8 cellular contexts compared by ENCODE assay signal in the genomic region with DNA sequence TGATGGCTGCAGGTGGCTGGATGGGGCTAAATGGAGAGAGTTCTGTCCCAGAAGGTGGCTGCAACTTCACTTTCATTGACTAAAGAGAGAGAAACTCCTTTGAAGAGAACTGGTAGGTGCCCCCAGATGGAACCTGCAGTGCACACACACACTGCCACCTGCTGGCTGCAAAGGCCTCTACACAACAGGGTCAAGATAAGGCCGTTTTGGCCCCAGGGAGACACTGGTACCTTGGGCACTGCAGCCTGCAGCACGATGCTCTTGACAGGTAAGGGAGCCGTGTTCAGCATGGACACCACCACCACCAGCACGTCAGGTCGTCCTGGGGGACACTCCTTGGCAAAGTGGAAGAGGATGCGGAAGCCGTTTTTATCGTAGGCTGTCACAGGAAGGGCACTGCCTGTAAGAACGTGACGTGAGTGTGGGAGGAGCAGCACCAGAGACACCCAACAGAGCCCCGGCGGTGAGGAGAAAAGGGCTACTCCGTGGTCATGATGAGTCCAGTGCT. TPM values are rescaled to one million over a fixed set of nuclear protein-coding genes. Genes with fewer than 3 reads are reported as not detected.
DNase-seq lines count a peak whose midpoint lies in the region; ATAC-seq and TF ChIP-seq lines count a peak whose summit lies in the region.

No MANE protein-coding gene starts in this region.

- peaks cover 0 to 7% (median 3%) of the 10 kb centered on the region in 4 donors for H3K4me1 ChIP-seq in liver (ENCODE audit: control insufficient read depth in 4 of 4, insufficient read depth in 4 of 4, low read length in 3 of 4)

- peaks cover 21% of the 10 kb centered on the region for H3K36me3 Mint-ChIP-seq in chondrocyte (ENCODE audit: low read depth)

- TF ChIP-seq CTCF in AG09319 (IDR thresholded peaks at IDR 0.05; ENCODE audit: low read depth, low read length) (peak; percentile 86), GM20000 (IDR thresholded peaks at IDR 0.05; ENCODE audit: extremely low read depth, missing control alignments) (peak; percentile 66), chondrocyte (IDR thresholded peaks at IDR 0.05) (peak; percentile 86), liver (IDR thresholded peaks at IDR 0.05; ENCODE audit: low read depth, low read length, missing input control) (peak; percentile 66)

- H3K4me3 Mint-ChIP-seq in chondrocyte (ENCODE audit: unreplicated experiment): no peak overlapping the region

- H3K27me3 ChIP-seq in liver (ENCODE audit: control insufficient read depth in 4 of 4, insufficient read depth in 4 of 4, low read length in 3 of 4): no peaks in the 10 kb centered on the region

- no peak overlapping the region for H3K9ac ChIP-seq in liver (ENCODE audit: low read depth in 1 of 2, low read length in 2 of 2)

- H3K27ac ChIP-seq in liver (ENCODE audit: low read depth in 1 of 2, low read length in 2 of 2): peak overlapping the region in 1 of 2 donors; percentile 25

- no peak for DNase-seq in AG09319 (ENCODE audit: extremely low read depth, low read depth)
- peak; percentile 78 for DNase-seq in GM20000 (ENCODE audit: low spot score)
- peak; percentile 20 to 77 for DNase-seq in NCI-H446 (lab: John Stamatoyannopoulos, UW)
- peak; percentile 61 for DNase-seq in activated CD4-positive, CD25-positive, alpha-beta regulatory T cell treated with anti-CD3 and anti-CD28 coated beads, Interleukin-2, amount 50 U/mL, for 72 hours
- DNase-seq in chondrocyte (ENCODE audit: low spot score): no peak
- peak; percentile 30 for DNase-seq in stimulated activated CD8-positive, alpha-beta memory T cell treated with anti-CD3 and anti-CD28 coated beads, Interleukin-15, amount 100 ng/mL, for 1 hour (ENCODE audit: low read depth)

- peaks cover 16 to 79% (median 53%) of the 10 kb centered on the region in 4 donors for H3K36me3 ChIP-seq in liver (ENCODE audit: control insufficient read depth in 4 of 4, insufficient read depth in 3 of 4, low read depth in 1 of 4, low read length in 3 of 4)

- 54% methylated on average over 13 of the region's 13 CpGs for WGBS in liver

- no peaks in the 10 kb centered on the region for H3K9me3 ChIP-seq in liver (ENCODE audit: control insufficient read depth in 4 of 4, low read length in 3 of 4)

- no peaks in the 10 kb centered on the region for H3K27me3 Mint-ChIP-seq in chondrocyte (ENCODE audit: low read depth)

- no peak overlapping the region for H3K27ac Mint-ChIP-seq in chondrocyte (ENCODE audit: unreplicated experiment)

- TF ChIP-seq RAD21 in liver (IDR thresholded peaks at IDR 0.05): peak; percentile 68 to 80

- no peaks in the 10 kb centered on the region for H3K9me3 Mint-ChIP-seq in chondrocyte (ENCODE audit: low read depth)

- no peaks in the 10 kb centered on the region for H3K4me1 Mint-ChIP-seq in chondrocyte (ENCODE audit: low read depth)

- H3K4me3 ChIP-seq in liver (ENCODE audit: low read depth in 1 of 3, low read length in 3 of 3): no peak overlapping the region

- no peak for ATAC-seq in GM21423 (IDR thresholded peaks at IDR 0.05; ENCODE audit: unreplicated experiment)

TF ChIP-seq in liver, 16 proteins besides CTCF, POLR2A, EP300 and RAD21:
- no peak for TF ChIP-seq NR2F2 (IDR thresholded peaks at IDR 0.05)
- no peak for TF ChIP-seq YY1 (IDR thresholded peaks at IDR 0.05)
- no peak for TF ChIP-seq FOXA1 (IDR thresholded peaks at IDR 0.05)
- TF ChIP-seq SP1 (IDR thresholded peaks at IDR 0.05): no peak
- no peak for TF ChIP-seq EGR1 (IDR thresholded peaks at IDR 0.05; ENCODE audit: low read depth in 2 of 2)
- TF ChIP-seq, protein P1, sequence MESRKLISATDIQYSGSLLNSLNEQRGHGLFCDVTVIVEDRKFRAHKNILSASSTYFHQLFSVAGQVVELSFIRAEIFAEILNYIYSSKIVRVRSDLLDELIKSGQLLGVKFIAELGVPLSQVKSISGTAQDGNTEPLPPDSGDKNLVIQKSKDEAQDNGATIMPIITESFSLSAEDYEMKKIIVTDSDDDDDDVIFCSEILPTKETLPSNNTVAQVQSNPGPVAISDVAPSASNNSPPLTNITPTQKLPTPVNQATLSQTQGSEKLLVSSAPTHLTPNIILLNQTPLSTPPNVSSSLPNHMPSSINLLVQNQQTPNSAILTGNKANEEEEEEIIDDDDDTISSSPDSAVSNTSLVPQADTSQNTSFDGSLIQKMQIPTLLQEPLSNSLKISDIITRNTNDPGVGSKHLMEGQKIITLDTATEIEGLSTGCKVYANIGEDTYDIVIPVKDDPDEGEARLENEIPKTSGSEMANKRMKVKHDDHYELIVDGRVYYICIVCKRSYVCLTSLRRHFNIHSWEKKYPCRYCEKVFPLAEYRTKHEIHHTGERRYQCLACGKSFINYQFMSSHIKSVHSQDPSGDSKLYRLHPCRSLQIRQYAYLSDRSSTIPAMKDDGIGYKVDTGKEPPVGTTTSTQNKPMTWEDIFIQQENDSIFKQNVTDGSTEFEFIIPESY (IDR thresholded peaks at IDR 0.05): no peak
- TF ChIP-seq, protein P2, sequence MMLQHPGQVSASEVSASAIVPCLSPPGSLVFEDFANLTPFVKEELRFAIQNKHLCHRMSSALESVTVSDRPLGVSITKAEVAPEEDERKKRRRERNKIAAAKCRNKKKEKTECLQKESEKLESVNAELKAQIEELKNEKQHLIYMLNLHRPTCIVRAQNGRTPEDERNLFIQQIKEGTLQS (IDR thresholded peaks at IDR 0.05): no peak
- TF ChIP-seq RXRA (IDR thresholded peaks at IDR 0.05): no peak

RNA-seq across cellular contexts. Expression of a gene that starts 22.7 kb away (rescaled TPM):
- total RNA-seq in chondrocyte (26.9 to 30.3 TPM (median 28.4 TPM) in 3 replicates), liver (10 to 100 TPM in 1 of 2 donors, 1 to 10 TPM in 1; 8.8 to 17.3 TPM)
- 1 to 10 TPM; 4.6 to 9.5 TPM for polyA plus RNA-seq in liver

RNA-seq across cellular contexts. Expression of a gene that starts 22.9 kb away (rescaled TPM):
- total RNA-seq in chondrocyte: 38.2 to 49.5 TPM (median 41.1 TPM) in 3 replicates
- 10 to 100 TPM; 24.1 to 33.0 TPM for total RNA-seq in liver
- 10 to 100 TPM; 45.8 to 58.9 TPM for polyA plus RNA-seq in liver

RNA-seq across cellular contexts. Expression of a gene that starts 32.3 kb away (rescaled TPM):
- total RNA-seq in chondrocyte: 19.0 to 21.6 TPM (median 20.4 TPM) in 3 replicates
- total RNA-seq in liver: 1 to 10 TPM; 6.2 to 8.6 TPM
- polyA plus RNA-seq in liver: 10 to 100 TPM; 10.8 to 13.6 TPM

RNA-seq across cellular contexts. Expression of a gene that starts 33.3 kb away (rescaled TPM):
- total RNA-seq in chondrocyte (36.7 to 63.9 TPM (median 41.3 TPM) in 3 replicates), liver (10 to 100 TPM; 27.9 to 36.3 TPM)
- polyA plus RNA-seq in liver: 10 to 100 TPM; 15.2 to 31.2 TPM

RNA-seq across cellular contexts. Expression of a gene that starts 50.5 kb away (rescaled TPM):
- total RNA-seq in chondrocyte: 6.7 to 11.7 TPM (median 11.3 TPM) in 3 replicates
- 1 to 10 TPM; 8.0 to 9.5 TPM for total RNA-seq in liver
- polyA plus RNA-seq in liver: 1 to 10 TPM; 4.7 to 5.2 TPM

Comparison
In these comparisons a context has a peak if more than half of its experiments do, and no peak if none do; other contexts are left out.
1. DNase-seq: peak in GM20000 (single experiment), NCI-H446 (2 of 2), activated CD4-positive, CD25-positive, alpha-beta regulatory T cell treated with anti-CD3 and anti-CD28 coated beads, Interleukin-2, amount 50 U/mL, for 72 hours (single experiment) and stimulated activated CD8-positive, alpha-beta memory T cell treated with anti-CD3 and anti-CD28 coated beads, Interleukin-15, amount 100 ng/mL, for 1 hour (single experiment); none in AG09319 (single experiment) and chondrocyte (single experiment).
2. Peak in every context shown above with its lines, with median percentiles within 50 percentile points of each other: CTCF ChIP-seq.